In genomic region chr5:175652741-175653663, GRCh38 we compare ENCODE assay signal across 9 cellular contexts. TPM values are rescaled to one million over a fixed set of nuclear protein-coding genes. Genes with fewer than 3 reads are reported as not detected.
DNase-seq lines count a peak whose midpoint lies in the region; ATAC-seq, FAIRE-seq and TF ChIP-seq lines count a peak whose summit lies in the region.
"Had no signal": no experiment of that assay in that cellular context is flagged by ENCODE, and none has a peak within 500 bp of the region (broad histone marks: within the 10 kb centered on the region; RNA-seq: fewer than 3 reads in every experiment).

No MANE protein-coding gene starts in this region.

- no peaks in the 10 kb centered on the region for H3K36me3 ChIP-seq in HEK293 (ENCODE audit: control insufficient read depth in 2 of 2, insufficient read depth in 1 of 2, low read length in 2 of 2)
- H3K36me3 ChIP-seq in GM12878 (ENCODE audit: control insufficient read depth in 2 of 2, insufficient read depth in 2 of 2, low read length in 1 of 2) = no peaks in the 10 kb centered on the region

- H2AFZ ChIP-seq in GM12878 (ENCODE audit: control insufficient read depth, low read depth, low read length) = no peak overlapping the region

- H3K9me3 ChIP-seq in HEK293 (ENCODE audit: control insufficient read depth, insufficient read depth, low read depth, low read length) = no peaks in the 10 kb centered on the region
- no peaks in the 10 kb centered on the region; the same call in 2 of the 3 replicates for H3K9me3 ChIP-seq in GM12878 (replicated peaks; ENCODE audit: control insufficient read depth, insufficient read depth, low read length)

- DNase-seq in UCSD-AML1 (lab: John Stamatoyannopoulos, UW; ENCODE audit: unreplicated experiment) (peak; percentile 59), GM12878 (ENCODE audit: low read depth, low spot score) (no peak), NCI-H128 (lab: John Stamatoyannopoulos, UW; ENCODE audit: unreplicated experiment) (no peak), NCI-H2029 treated with DMSO at 0.1 percent for 48 hours (lab: John Stamatoyannopoulos, UW) (no peak), NCI-H2081 treated with DMSO at 0.1 percent for 48 hours (lab: John Stamatoyannopoulos, UW) (no peak)
- DNase-seq in stimulated activated CD8-positive, alpha-beta memory T cell treated with anti-CD3 and anti-CD28 coated beads, Interleukin-2, amount 100 ng/mL, for 48 hours (ENCODE audit: low read depth in 2 of 2) = peak; percentile 61 to 63
- DNase-seq: naive B cell had no signal

- H3K4me1 ChIP-seq in HEK293 (ENCODE audit: control insufficient read depth, insufficient read depth, low read length) = peaks cover 3% of the 10 kb centered on the region; the same call in 1 of the 2 replicates
- no peaks in the 10 kb centered on the region for H3K4me1 ChIP-seq in GM12878 (ENCODE audit: control insufficient read depth, insufficient read depth, low read length)

- H3K9ac ChIP-seq in GM12878 (ENCODE audit: control insufficient read depth, insufficient read depth, low read length) = no peak overlapping the region

- peaks cover 2 to 3% of the 10 kb centered on the region in 2 experiments; a peak in 2 of 4 replicates for H3K27me3 ChIP-seq in GM12878 (replicated peaks in 1 of 2; ENCODE audit: control insufficient read depth in 2 of 2, insufficient read depth in 2 of 2, low read length in 1 of 2)

- TF ChIP-seq CTCF in HEK293 (tag by site-specific recombination; IDR thresholded peaks at IDR 0.05) (no peak), GM12878 (IDR thresholded peaks at IDR 0.05 in 2 of 3, conservative IDR thresholded peaks at IDR 0.05 in 1 of 3; ENCODE audit: control insufficient read depth in 2 of 3, extremely low read depth in 1 of 3, insufficient read depth in 1 of 3, low read depth in 3 of 3, low read length in 3 of 3) (no peak)

- TF ChIP-seq RAD21 in GM12878 (IDR thresholded peaks at IDR 0.05; ENCODE audit: insufficient read depth, low read depth, low read length) = no peak

- no peak overlapping the region for H3K27ac ChIP-seq in HEK293 (ENCODE audit: extremely low read depth, low read depth, low read length)
- no peak overlapping the region for H3K27ac ChIP-seq in GM12878 (ENCODE audit: control insufficient read depth, insufficient read depth)

- FAIRE-seq in GM12878 (lab: Jason Lieb, UNC) = no peak

- SMC1A ChIA-PET in GM12878 (lab: Charles Lee; ENCODE audit: uncharacterized antibody, unreplicated experiment) = no interaction called here

- in situ Hi-C loops in GM12878 (cut with MboI) = no loop called here

- no peak for TF ChIP-seq POLR2A in GM12878 (IDR thresholded peaks at IDR 0.05; ENCODE audit: low read depth, low read length)

- no peak for TF ChIP-seq EP300 in GM12878 (IDR thresholded peaks at IDR 0.05; ENCODE audit: borderline replicate concordance in 1 of 2, control insufficient read depth in 1 of 2, low read depth in 2 of 2, low read length in 2 of 2)

- CTCF ChIA-PET in HEK293 (lab: Yijun Ruan, JAX) (interaction anchor here (0.7 kb wide), 1 partner anchor 1420 kb away, joined by 3 read pairs; no protein-coding TSS in a partner anchor), GM12878 (lab: Yijun Ruan, JAX) (no interaction called here)

- H3K4me2 ChIP-seq in GM12878 (ENCODE audit: control insufficient read depth, insufficient read depth) = no peak overlapping the region

- intact Hi-C loops in GM12878 (cut with micrococcal nuclease; ENCODE audit: unreplicated experiment) = no loop called here

- WGBS in GM12878 (ENCODE audit: insufficient coverage, insufficient replicate concordance, low lambda C conversion rate, missing lambda C conversion rate) = 4% methylated on average over 11 of the region's 11 CpGs

- H3K4me3 ChIP-seq in HEK293 (ENCODE audit: low read depth, low read length) (no peak overlapping the region), GM12878 (no peak overlapping the region)

- no peaks in the 10 kb centered on the region for H4K20me1 ChIP-seq in GM12878 (ENCODE audit: control insufficient read depth, insufficient read depth)

- no TSS peak for BruUV-seq in GM12878 (replicated peaks; lab: Mats Ljungman, UMichigan)

- POLR2A ChIA-PET in HEK293 (lab: Yijun Ruan, JAX) (no interaction called here), GM12878 (lab: Charles Lee) (no interaction called here)

- no peaks in the 10 kb centered on the region for H3K79me2 ChIP-seq in GM12878 (ENCODE audit: control insufficient read depth, insufficient read depth, low read length)

- ATAC-seq in GM12878 = no peak
- no peak for ATAC-seq in GM21723 (IDR thresholded peaks at IDR 0.05; ENCODE audit: unreplicated experiment)

- RAD21 ChIA-PET in GM12878 (lab: Charles Lee; ENCODE audit: unreplicated experiment) = no interaction called here

TF ChIP-seq in HEK293, 187 proteins besides CTCF, POLR2A, EP300 and RAD21:
- TF ChIP-seq ZNF449 (tag by site-specific recombination; IDR thresholded peaks at IDR 0.05) (peak; percentile 96), KLF1 (tag by site-specific recombination; IDR thresholded peaks at IDR 0.05) (no peak)

TF ChIP-seq in GM12878, 131 proteins besides CTCF, POLR2A, EP300 and RAD21:
- TF ChIP-seq RUNX3 (IDR thresholded peaks at IDR 0.05; ENCODE audit: low read length) (peak; percentile 36; the same call in 1 of the 2 replicates), USF2 (IDR thresholded peaks at IDR 0.05; ENCODE audit: borderline replicate concordance, low read depth, low read length) (no peak)

RNA-seq across cellular contexts. Expression of gene HRH2, which starts 4.9 kb away (rescaled TPM):
- total RNA-seq in GM12878 (2013; cell fraction: nucleolus; rRNA removed) = not detected in 2 replicates
- total RNA-seq in GM12878 (2014; rRNA removed) (not detected in 2 replicates), GM12878 (2014; rRNA removed; fragmentation: Illumina TruSeq; extraction: Trizol) (not detected in 2 replicates), GM12878 (2021) (0.05 TPM in 1 of 2 replicates, not detected in the other)
- not detected for polyA plus RNA-seq in GM12878 (2011; ENCODE audit: low read depth)
- polyA plus RNA-seq in GM12878 (2011; rRNA removed) (0.03 and 0.06 TPM in 2 replicates), GM12878 (2014; fragmentation: Illumina TruSeq; extraction: Trizol) (0.01 TPM in 1 of 2 replicates, not detected in the other), GM12878 (2014; fragmentation: Nextera tagmentation; extraction: Ambion mirVana) (not detected), GM12878 (2014; rRNA removed) (not detected in 2 replicates), GM12878 (2016; fragmentation: Nextera tagmentation; extraction: Ambion mirVana) (not detected)
- 0.05 and 0.12 TPM in 2 replicates for polyA plus RNA-seq in GM12878 (2011; cell fraction: cytosol; rRNA removed)
- 0.07 TPM in 2 replicates for polyA plus RNA-seq in GM12878 (2011; cell fraction: nucleus; rRNA removed)
- polyA plus RNA-seq in GM12878 (2012) = 0.03 TPM in 1 of 2 replicates, not detected in the other
- polyA minus RNA-seq in GM12878 (2011; rRNA and poly(A)+ RNA removed) = not detected in 2 replicates
- not detected in 2 replicates for polyA minus RNA-seq in GM12878 (2011; cell fraction: cytosol; rRNA and poly(A)+ RNA removed)
- not detected in 2 replicates for polyA minus RNA-seq in GM12878 (2011; cell fraction: nucleus; rRNA and poly(A)+ RNA removed)

Comparison
In these comparisons a context has a peak if more than half of its experiments do, and no peak if none do; other contexts are left out.
1. DNase-seq: peak in UCSD-AML1 (single experiment) and stimulated activated CD8-positive, alpha-beta memory T cell treated with anti-CD3 and anti-CD28 coated beads, Interleukin-2, amount 100 ng/mL, for 48 hours (2 of 2); none in GM12878 (single experiment), NCI-H128 (single experiment), NCI-H2029 treated with DMSO at 0.1 percent for 48 hours (single experiment) and NCI-H2081 treated with DMSO at 0.1 percent for 48 hours (single experiment).